Comparison of ENCODE assay signal across 9 cellular contexts in genomic region chr12:122726056-122726558, GRCh38. TPM values are rescaled to one million over a fixed set of nuclear protein-coding genes. Genes with fewer than 3 reads are reported as not detected.
DNase-seq lines count a peak whose midpoint lies in the region; ATAC-seq lines count a peak whose summit lies in the region.
"Had no signal": no experiment of that assay in that cellular context is flagged by ENCODE, and none has a peak within 500 bp of the region (broad histone marks: within the 10 kb centered on the region; RNA-seq: fewer than 3 reads in every experiment).

No MANE protein-coding gene starts in this region.

- ATAC-seq in GM21737 (IDR thresholded peaks at IDR 0.05; ENCODE audit: unreplicated experiment), result peak; percentile 43
- ATAC-seq in T-cell (replicated peaks in 1 of 4), result peak; percentile 32 to 70 (median 53)
- ATAC-seq in GM19328 (IDR thresholded peaks at IDR 0.05; ENCODE audit: unreplicated experiment), result no peak

- DNase-seq in A172 (ENCODE audit: low spot score) (peak; percentile 66), T-cell (peak in 1 of 34 experiments; percentile 4), germinal center (ENCODE audit: low spot score) (peak; percentile 16), T1000 (lab: John Stamatoyannopoulos, UW) (no peak), hippocampal formation (lab: John Stamatoyannopoulos, UW) (no peak), DMS79 (lab: John Stamatoyannopoulos, UW) (no peak)

- no peak overlapping the region for H3K4me3 Mint-ChIP-seq in T-cell

- POLR2A ChIA-PET in T-cell (lab: Charles Lee), result interaction anchor here in 1 of 2 donors (0.6 kb wide), 1 partner anchor 143 kb away, joined by 6 read pairs; no protein-coding TSS in a partner anchor

- peak overlapping the region; percentile 29 to 55 for H3K27ac Mint-ChIP-seq in T-cell

- H3K36me3 Mint-ChIP-seq in T-cell, result no peaks in the 10 kb centered on the region

- CTCF ChIA-PET in T-cell (lab: Charles Lee), result interaction anchor here in 1 of 2 donors (0.6 kb wide), 1 partner anchor 76 kb away, joined by 3 read pairs; no protein-coding TSS in a partner anchor

- H3K4me1 Mint-ChIP-seq in T-cell, result peaks cover 21 to 26% (median 22%) of the 10 kb centered on the region in 3 donors

- H3K9me3 Mint-ChIP-seq in T-cell, result no peaks in the 10 kb centered on the region

- H3K27me3 Mint-ChIP-seq in T-cell, result peaks cover 0 to 13% of the 10 kb centered on the region in 2 donors

RNA-seq across cellular contexts. Expression of gene HCAR1, which starts 4.5 kb away (rescaled TPM):
- total RNA-seq in A172 (2014; rRNA removed; shearing (Covaris generic)), result not detected in 2 replicates
- under 1 TPM in 2 of 5 donors, not detected in 3; 0.06 to 0.19 TPM for total RNA-seq in T-cell

RNA-seq across cellular contexts. Expression of gene HCAR3, which starts 9.5 kb away (rescaled TPM):
- total RNA-seq in A172 (2014; rRNA removed; shearing (Covaris generic)), result not detected in 2 replicates
- total RNA-seq in T-cell, result not detected
- total RNA-seq: fibroblast of villous mesenchyme had no signal

RNA-seq across cellular contexts. Expression of gene HCAR2, which starts 22.9 kb away (rescaled TPM):
- not detected in 2 replicates for total RNA-seq in A172 (2014; rRNA removed; shearing (Covaris generic))
- under 1 TPM in 1 of 5 donors, not detected in 4; 0.23 TPM for total RNA-seq in T-cell

RNA-seq across cellular contexts. Expression of gene DENR, which starts 26.5 kb away (rescaled TPM):
- 73.2 and 80.1 TPM in 2 replicates for total RNA-seq in A172 (2014; rRNA removed; shearing (Covaris generic))
- total RNA-seq in T-cell, result 10 to 100 TPM; 36.6 to 50.6 (median 44.7) TPM

RNA-seq across cellular contexts. Expression of gene CCDC62, which starts 48.3 kb away (rescaled TPM):
- total RNA-seq in A172 (2014; rRNA removed; shearing (Covaris generic)), result 0.16 TPM in 1 of 2 replicates, not detected in the other
- total RNA-seq in T-cell, result 1 to 10 TPM in 2 of 5 donors, under 1 TPM in 3; 0.70 to 1.5 (median 0.90) TPM

Comparison
In these comparisons a context has a peak if more than half of its experiments do, and no peak if none do; other contexts are left out.
1. DNase-seq: peak in A172 (single experiment) and germinal center (single experiment); none in T1000 (single experiment), hippocampal formation (0 of 2) and DMS79 (single experiment).